In genomic region chr3:186570941-186571643, GRCh38 we compare ENCODE assay signal across 1 cellular context.
TF ChIP-seq lines count a peak whose summit lies in the region.

No MANE protein-coding gene starts in this region.

TF ChIP-seq in GM23338, 12 proteins besides CTCF, POLR2A, EP300 and RAD21 (continued from another document):
- TF ChIP-seq ZNF462 (CRISPR knock-in tag; IDR thresholded peaks at IDR 0.05) = no peak
- TF ChIP-seq, protein P1, sequence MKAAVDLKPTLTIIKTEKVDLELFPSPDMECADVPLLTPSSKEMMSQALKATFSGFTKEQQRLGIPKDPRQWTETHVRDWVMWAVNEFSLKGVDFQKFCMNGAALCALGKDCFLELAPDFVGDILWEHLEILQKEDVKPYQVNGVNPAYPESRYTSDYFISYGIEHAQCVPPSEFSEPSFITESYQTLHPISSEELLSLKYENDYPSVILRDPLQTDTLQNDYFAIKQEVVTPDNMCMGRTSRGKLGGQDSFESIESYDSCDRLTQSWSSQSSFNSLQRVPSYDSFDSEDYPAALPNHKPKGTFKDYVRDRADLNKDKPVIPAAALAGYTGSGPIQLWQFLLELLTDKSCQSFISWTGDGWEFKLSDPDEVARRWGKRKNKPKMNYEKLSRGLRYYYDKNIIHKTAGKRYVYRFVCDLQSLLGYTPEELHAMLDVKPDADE (IDR thresholded peaks at IDR 0.05) = no peak
- no peak for TF ChIP-seq JUNB (IDR thresholded peaks at IDR 0.05; ENCODE audit: unreplicated experiment)
- TF ChIP-seq STAT1 (IDR thresholded peaks at IDR 0.05; ENCODE audit: unreplicated experiment) = no peak
- no peak for TF ChIP-seq CREB1 (CRISPR knock-in tag; IDR thresholded peaks at IDR 0.05; ENCODE audit: low read depth)
